ENCODE assay signal across 15 cellular contexts in the genomic region with DNA sequence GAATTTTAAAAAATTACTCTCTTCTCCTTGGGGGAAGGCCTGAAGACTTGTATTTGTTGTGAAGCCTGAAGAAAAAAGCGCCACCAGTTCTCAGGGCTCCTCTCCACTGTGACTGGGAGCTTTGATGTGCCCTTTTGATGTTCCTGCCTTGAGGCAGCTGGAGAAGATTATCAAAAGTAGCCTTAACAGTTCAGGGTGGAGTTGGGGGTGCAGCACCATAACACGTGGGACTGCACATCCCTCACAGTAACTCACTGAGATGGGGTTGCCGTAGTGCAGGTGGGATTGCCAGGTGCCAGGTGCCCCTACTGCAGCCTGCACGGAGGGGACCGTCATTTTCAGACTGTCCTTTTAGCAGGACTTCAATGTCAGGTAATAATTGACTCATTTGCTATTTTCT.
"Had no signal": no experiment of that assay in that cellular context is flagged by ENCODE, and none has a peak within 500 bp of the region (broad histone marks: within the 10 kb centered on the region; RNA-seq: fewer than 3 reads in every experiment).

No MANE protein-coding gene starts in this region.

- H3K9ac ChIP-seq: parathyroid adenoma had no signal

- H3K36me3 Mint-ChIP-seq: activated naive CD4-positive, alpha-beta T cell treated with anti-CD3 and anti-CD28 coated beads, Interleukin-2, amount 50 U/mL, for 24 hours; immature natural killer cell; stimulated activated effector memory CD8-positive, alpha-beta T cell treated with anti-CD3 and anti-CD28 coated beads, Interleukin-12 subunit alpha, Interleukin-12 subunit beta, amount 100 ng/mL, for 72 hours had no signal

- DNase-seq: activated B cell treated with CpG ODN at 0.5 μM for 24 hours; activated CD4-positive, alpha-beta T cell treated with anti-CD3 and anti-CD28 coated beads for 48 hours; activated CD8-positive, alpha-beta memory T cell treated with anti-CD3 and anti-CD28 coated beads, Interleukin-2, amount 50 U/mL, for 4 hours; activated CD8-positive, alpha-beta T cell treated with anti-CD3 and anti-CD28 coated beads, Interleukin-2, amount 10 ng/mL, durations not matched to agents 7 days and 5 days; activated effector memory CD4-positive, alpha-beta T cell treated with anti-CD3 and anti-CD28 coated beads, Interleukin-2, amount 50 U/mL, for 16 hours; activated T-cell treated with anti-CD3 and anti-CD28 coated beads, Interleukin-2, amount 50 U/mL, for 48 hours; adrenal gland; esophagus squamous epithelium; hippocampal formation; immature natural killer cell; midbrain; T-helper 2 cell had no signal

- H3K27me3 ChIP-seq: adrenal gland, esophagus squamous epithelium had no signal

- ATAC-seq: activated CD8-positive, alpha-beta T cell treated with anti-CD3 and anti-CD28 coated beads, Interleukin-2, amount 10 ng/mL, durations not matched to agents 7 days and 5 days; stimulated activated effector memory CD8-positive, alpha-beta T cell treated with anti-CD3 and anti-CD28 coated beads, Interleukin-12 subunit alpha, Interleukin-12 subunit beta, amount 100 ng/mL, for 72 hours had no signal

- H3K9me3 ChIP-seq: adrenal gland, esophagus squamous epithelium had no signal

- H3K27ac ChIP-seq: adrenal gland, esophagus squamous epithelium, parathyroid adenoma had no signal

- H3K27ac Mint-ChIP-seq: activated B cell treated with CpG ODN at 0.5 μM for 24 hours; activated CD8-positive, alpha-beta T cell treated with anti-CD3 and anti-CD28 coated beads, Interleukin-2, amount 10 ng/mL, durations not matched to agents 7 days and 5 days; activated naive CD4-positive, alpha-beta T cell treated with anti-CD3 and anti-CD28 coated beads, Interleukin-2, amount 50 U/mL, for 24 hours; immature natural killer cell; stimulated activated effector memory CD8-positive, alpha-beta T cell treated with anti-CD3 and anti-CD28 coated beads, Interleukin-12 subunit alpha, Interleukin-12 subunit beta, amount 100 ng/mL, for 72 hours had no signal

- H3K4me1 Mint-ChIP-seq: activated B cell treated with CpG ODN at 0.5 μM for 24 hours; activated naive CD4-positive, alpha-beta T cell treated with anti-CD3 and anti-CD28 coated beads, Interleukin-2, amount 50 U/mL, for 24 hours; immature natural killer cell; stimulated activated effector memory CD8-positive, alpha-beta T cell treated with anti-CD3 and anti-CD28 coated beads, Interleukin-12 subunit alpha, Interleukin-12 subunit beta, amount 100 ng/mL, for 72 hours had no signal

- H3K79me2 ChIP-seq: parathyroid adenoma had no signal

- H3K4me3 ChIP-seq: adrenal gland, esophagus squamous epithelium had no signal

- H2AFZ ChIP-seq: parathyroid adenoma had no signal

- H3K36me3 ChIP-seq: adrenal gland, esophagus squamous epithelium had no signal

- H3K9me3 Mint-ChIP-seq: activated B cell treated with CpG ODN at 0.5 μM for 24 hours; activated naive CD4-positive, alpha-beta T cell treated with anti-CD3 and anti-CD28 coated beads, Interleukin-2, amount 50 U/mL, for 24 hours; stimulated activated effector memory CD8-positive, alpha-beta T cell treated with anti-CD3 and anti-CD28 coated beads, Interleukin-12 subunit alpha, Interleukin-12 subunit beta, amount 100 ng/mL, for 72 hours had no signal

- H3K4me3 Mint-ChIP-seq: activated B cell treated with CpG ODN at 0.5 μM for 24 hours; activated CD8-positive, alpha-beta T cell treated with anti-CD3 and anti-CD28 coated beads, Interleukin-2, amount 10 ng/mL, durations not matched to agents 7 days and 5 days; activated naive CD4-positive, alpha-beta T cell treated with anti-CD3 and anti-CD28 coated beads, Interleukin-2, amount 50 U/mL, for 24 hours; immature natural killer cell; stimulated activated effector memory CD8-positive, alpha-beta T cell treated with anti-CD3 and anti-CD28 coated beads, Interleukin-12 subunit alpha, Interleukin-12 subunit beta, amount 100 ng/mL, for 72 hours had no signal

- H3K4me1 ChIP-seq: adrenal gland, esophagus squamous epithelium, parathyroid adenoma had no signal

- H3K27me3 Mint-ChIP-seq: activated B cell treated with CpG ODN at 0.5 μM for 24 hours; activated naive CD4-positive, alpha-beta T cell treated with anti-CD3 and anti-CD28 coated beads, Interleukin-2, amount 50 U/mL, for 24 hours had no signal
